ENCODE assay signal across 8 cellular contexts in genomic region chr5:180126716-180127681, GRCh38.
A peak's percentile ranks its signal among the peaks of the same experiment; 100 is the strongest.
DNase-seq lines count a peak whose midpoint lies in the region; ATAC-seq, FAIRE-seq and TF ChIP-seq lines count a peak whose summit lies in the region.
"Had no signal": no experiment of that assay in that cellular context is flagged by ENCODE, and none has a peak within 500 bp of the region (broad histone marks: within the 10 kb centered on the region; RNA-seq: fewer than 3 reads in every experiment).

No MANE protein-coding gene starts in this region.

- no peak for ATAC-seq in HG03159 (IDR thresholded peaks at IDR 0.05; ENCODE audit: unreplicated experiment)

- DNase-seq in GM12864 (ENCODE audit: low read depth) (no peak), MM.1S (no peak), astrocyte of the cerebellum (ENCODE audit: low read depth) (no peak), iPS-NIHi11 (ENCODE audit: low spot score) (peak; percentile 91), RCC 7860 (ENCODE audit: low spot score) (no peak)
- DNase-seq in stimulated activated CD4-positive, alpha-beta T cell treated with anti-CD3 and anti-CD28 coated beads, Interleukin-4, amount 100 ng/mL, for 48 hours (ENCODE audit: low read depth in 2 of 2) = peak; percentile 8 to 40

- H3K4me3 ChIP-seq in GM12864 (ENCODE audit: low read depth, low read length) (no peak overlapping the region), MM.1S (ENCODE audit: low read length) (peak overlapping the region; percentile 35), astrocyte of the cerebellum (ENCODE audit: low read depth, low read length) (no peak overlapping the region)
- H3K4me3 ChIP-seq: SJCRH30 had no signal

- H3K27me3 ChIP-seq in MM.1S (replicated peaks; ENCODE audit: insufficient read depth, low read length) = peaks cover 78% of the 10 kb centered on the region

- no peaks in the 10 kb centered on the region for H3K36me3 ChIP-seq in MM.1S (replicated peaks; ENCODE audit: insufficient read depth, low read length)
- H3K36me3 ChIP-seq: SJCRH30 had no signal

- peak overlapping the region; percentile 59; the same call in 1 of the 2 replicates for H3K4me2 ChIP-seq in MM.1S (ENCODE audit: low read depth, low read length)

- no peaks in the 10 kb centered on the region for H3K79me2 ChIP-seq in MM.1S (ENCODE audit: low read length)

- no peak overlapping the region for H3K27ac ChIP-seq in MM.1S (ENCODE audit: low read length)
- H3K27ac ChIP-seq: SJCRH30 had no signal

- H3K9me3 ChIP-seq in MM.1S (replicated peaks; ENCODE audit: insufficient read depth, low read length) = no peaks in the 10 kb centered on the region
- H3K9me3 ChIP-seq: SJCRH30 had no signal

- H2AFZ ChIP-seq in MM.1S (ENCODE audit: low read length) = peak overlapping the region; percentile 15; the same call in 1 of the 2 replicates

- no peaks in the 10 kb centered on the region for H3K4me1 ChIP-seq in MM.1S (ENCODE audit: low read length)
- H3K4me1 ChIP-seq: SJCRH30 had no signal

- H3K9me2 ChIP-seq in MM.1S (replicated peaks; ENCODE audit: insufficient read depth, low read length) = no peaks in the 10 kb centered on the region

- no peak overlapping the region for H3K9ac ChIP-seq in MM.1S (ENCODE audit: low read length)

- H3F3A ChIP-seq in MM.1S (ENCODE audit: insufficient read depth, low read length) = no peaks in the 10 kb centered on the region

- H4K20me1 ChIP-seq in MM.1S (ENCODE audit: insufficient read depth, low read length) = no peaks in the 10 kb centered on the region

- TF ChIP-seq CTCF in GM12864 (IDR thresholded peaks at IDR 0.05; ENCODE audit: low read depth, low read length, missing control alignments) = peak; percentile 75
- peak; percentile 74 for TF ChIP-seq CTCF in MM.1S (IDR thresholded peaks at IDR 0.05; ENCODE audit: low read length)
- TF ChIP-seq CTCF in astrocyte of the cerebellum (IDR thresholded peaks at IDR 0.05; ENCODE audit: low read depth, low read length, missing control alignments) = peak; percentile 72

- no peak for FAIRE-seq in RCC 7860 (lab: Jason Lieb, UNC)

- in situ Hi-C loops in astrocyte of the cerebellum (cut with HindIII; ENCODE audit: low sequenced_read_pairs) = no loop called here

Comparison
In these comparisons a context has a peak if more than half of its experiments do, and no peak if none do; other contexts are left out.
1. DNase-seq: peak in iPS-NIHi11 (single experiment) and stimulated activated CD4-positive, alpha-beta T cell treated with anti-CD3 and anti-CD28 coated beads, Interleukin-4, amount 100 ng/mL, for 48 hours (2 of 2); none in GM12864 (single experiment), MM.1S (single experiment), astrocyte of the cerebellum (single experiment) and RCC 7860 (single experiment).
2. Peak in every context shown above with its lines, with median percentiles within 50 percentile points of each other: CTCF ChIP-seq.